In genomic region chr11:86444981-86445380, GRCh38 we compare ENCODE assay signal across 16 cellular contexts.
"Had no signal": no experiment of that assay in that cellular context is flagged by ENCODE, and none has a peak within 500 bp of the region (broad histone marks: within the 10 kb centered on the region; RNA-seq: fewer than 3 reads in every experiment).

No MANE protein-coding gene starts in this region.

- H3K36me3 ChIP-seq: right atrium auricular region had no signal

- H3K27ac ChIP-seq: heart left ventricle, lower lobe of right lung, right atrium auricular region, skin epidermis had no signal

- ATAC-seq: effector memory CD8-positive, alpha-beta T cell; heart left ventricle; lower lobe of right lung had no signal

- H3K27me3 Mint-ChIP-seq: activated CD4-positive, alpha-beta T cell treated with anti-CD3 and anti-CD28 coated beads, Interleukin-2, amount 10 ng/mL, durations not matched to agents 24 days and 14 days; effector memory CD8-positive, alpha-beta T cell; progenitor cell of endocrine pancreas; stimulated activated naive CD8-positive, alpha-beta T cell treated with anti-CD3 and anti-CD28 coated beads, Interleukin-15, Interleukin-2, amounts not matched to agents 100 ng/mL and 50 ng/mL, for 24 hours; type B pancreatic cell had no signal

- H3K9me3 Mint-ChIP-seq: effector memory CD8-positive, alpha-beta T cell had no signal

- H3K27me3 ChIP-seq: heart left ventricle, right atrium auricular region had no signal

- H3K36me3 Mint-ChIP-seq: type B pancreatic cell had no signal

- DNase-seq: activated CD4-positive, alpha-beta T cell treated with anti-CD3 and anti-CD28 coated beads, Interleukin-2, amount 10 ng/mL, durations not matched to agents 24 days and 14 days; activated CD4-positive, CD25-positive, alpha-beta regulatory T cell; activated effector memory CD4-positive, alpha-beta T cell treated with anti-CD3 and anti-CD28 coated beads, Interleukin-2, amount 50 U/mL, for 16 hours; dermis blood vessel endothelial cell; effector memory CD8-positive, alpha-beta T cell; foreskin melanocyte; heart left ventricle; lower lobe of right lung; midbrain; stimulated activated CD4-positive, alpha-beta T cell treated with anti-CD3 and anti-CD28 coated beads, Interleukin-15, amount 100 ng/mL, for 24 hours; stimulated activated CD4-positive, alpha-beta T cell treated with anti-CD3 and anti-CD28 coated beads, Interleukin-4, amount 100 ng/mL, for 1 hour had no signal

- H3K27ac Mint-ChIP-seq: activated CD4-positive, alpha-beta T cell treated with anti-CD3 and anti-CD28 coated beads, Interleukin-2, amount 10 ng/mL, durations not matched to agents 24 days and 14 days; effector memory CD8-positive, alpha-beta T cell; progenitor cell of endocrine pancreas; stimulated activated naive CD8-positive, alpha-beta T cell treated with anti-CD3 and anti-CD28 coated beads, Interleukin-15, Interleukin-2, amounts not matched to agents 100 ng/mL and 50 ng/mL, for 24 hours; type B pancreatic cell had no signal

- H3K4me1 ChIP-seq: lower lobe of right lung had no signal

- H3K9me3 ChIP-seq: heart left ventricle, lower lobe of right lung, right atrium auricular region had no signal

- H3K4me3 Mint-ChIP-seq: effector memory CD8-positive, alpha-beta T cell; type B pancreatic cell had no signal

- H3K4me3 ChIP-seq: heart left ventricle, lower lobe of right lung, right atrium auricular region, skin epidermis had no signal
